Comparison of ENCODE assay signal across 1 cellular context in genomic region chr16:59212492-59213024, GRCh38.
TF ChIP-seq lines count a peak whose summit lies in the region.

No MANE protein-coding gene starts in this region.

TF ChIP-seq in A549, 52 proteins besides CTCF, POLR2A, EP300 and RAD21 (continued from another document):
- TF ChIP-seq, protein P1, sequence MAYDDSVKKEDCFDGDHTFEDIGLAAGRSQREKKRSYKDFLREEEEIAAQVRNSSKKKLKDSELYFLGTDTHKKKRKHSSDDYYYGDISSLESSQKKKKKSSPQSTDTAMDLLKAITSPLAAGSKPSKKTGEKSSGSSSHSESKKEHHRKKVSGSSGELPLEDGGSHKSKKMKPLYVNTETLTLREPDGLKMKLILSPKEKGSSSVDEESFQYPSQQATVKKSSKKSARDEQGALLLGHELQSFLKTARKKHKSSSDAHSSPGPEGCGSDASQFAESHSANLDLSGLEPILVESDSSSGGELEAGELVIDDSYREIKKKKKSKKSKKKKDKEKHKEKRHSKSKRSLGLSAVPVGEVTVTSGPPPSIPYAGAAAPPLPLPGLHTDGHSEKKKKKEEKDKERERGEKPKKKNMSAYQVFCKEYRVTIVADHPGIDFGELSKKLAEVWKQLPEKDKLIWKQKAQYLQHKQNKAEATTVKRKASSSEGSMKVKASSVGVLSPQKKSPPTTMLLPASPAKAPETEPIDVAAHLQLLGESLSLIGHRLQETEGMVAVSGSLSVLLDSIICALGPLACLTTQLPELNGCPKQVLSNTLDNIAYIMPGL (CRISPR knock-in tag; IDR thresholded peaks at IDR 0.05; ENCODE audit: borderline replicate concordance) = no peak
- TF ChIP-seq TFCP2L1 (CRISPR knock-in tag; IDR thresholded peaks at IDR 0.05) (no peak), MAZ (IDR thresholded peaks at IDR 0.05; ENCODE audit: borderline replicate concordance, low read depth, low read length) (no peak), PHF8 (IDR thresholded peaks at IDR 0.05; ENCODE audit: borderline replicate concordance, low read depth) (no peak)
